In genomic region chr10:102642553-102643345, GRCh38 we compare ENCODE assay signal across 8 cellular contexts. TPM values are rescaled to one million over a fixed set of nuclear protein-coding genes. Genes with fewer than 3 reads are reported as not detected.
DNase-seq lines count a peak whose midpoint lies in the region; ATAC-seq and TF ChIP-seq lines count a peak whose summit lies in the region.

No MANE protein-coding gene starts in this region.

- intact Hi-C loops in head of caudate nucleus (cut with DNase I) (loop anchor here (2.0 to 5.0 kb wide), 2 partner anchors 35 to 140 kb away; partner anchors contain the start of genes ACTR1A and SUFU), ovary (cut with DNase I) (loop anchor here in 1 of 4 donors (10.0 kb wide), 1 partner anchor 72 kb away; the partner anchor contains the start of genes ARL3 and SFXN2), posterior vena cava (cut with DNase I) (loop anchor here in 1 of 2 donors (10.0 kb wide), 1 partner anchor 138 kb away; the partner anchor contains the start of genes ACTR1A and SUFU)

- H3K4me1 Mint-ChIP-seq in activated naive CD8-positive, alpha-beta T cell (ENCODE audit: low read depth): peaks cover 24% of the 10 kb centered on the region

- TF ChIP-seq POLR2A in Peyer's patch (IDR thresholded peaks at IDR 0.05) (peak; percentile 42 to 77), ovary (IDR thresholded peaks at IDR 0.05) (peak; percentile 68)

- H3K27ac ChIP-seq in Peyer's patch (peak overlapping the region; percentile 98 to 100 (median 100)), ovary (peak overlapping the region; percentile 91 to 98)

- H3K27me3 ChIP-seq in Peyer's patch: no peaks in the 10 kb centered on the region
- no peaks in the 10 kb centered on the region for H3K27me3 ChIP-seq in ovary

- H3K4me3 ChIP-seq in Peyer's patch (peak overlapping the region; percentile 73 to 93 (median 80)), ovary (peak overlapping the region; percentile 69)

- peak overlapping the region; percentile 88 for H3K4me3 Mint-ChIP-seq in activated naive CD8-positive, alpha-beta T cell

- H3K9me3 ChIP-seq in Peyer's patch (no peaks in the 10 kb centered on the region), ovary (no peaks in the 10 kb centered on the region)

- peak overlapping the region; percentile 72 for H3K27ac Mint-ChIP-seq in activated naive CD8-positive, alpha-beta T cell

- H3K9me3 Mint-ChIP-seq in activated naive CD8-positive, alpha-beta T cell (ENCODE audit: low read depth): no peaks in the 10 kb centered on the region

- ATAC-seq in HG02642 (IDR thresholded peaks at IDR 0.05; ENCODE audit: poor library complexity, unreplicated experiment) (peak; percentile 6), HG03469 (IDR thresholded peaks at IDR 0.05; ENCODE audit: unreplicated experiment) (no peak)

- no peak for TF ChIP-seq CTCF in Peyer's patch (IDR thresholded peaks at IDR 0.05)
- TF ChIP-seq CTCF in ovary (IDR thresholded peaks at IDR 0.05): peak in 1 of 3 donors; percentile 25

- DNase-seq in D341Med (ENCODE audit: low spot score) (peak; percentile 41), Peyer's patch (peak; percentile 59 to 85 (median 82)), head of caudate nucleus (peak in 37 of 42 donors; percentile 37 to 83 (median 64)), ovary (peak; percentile 64 to 79 (median 75)), posterior vena cava (ENCODE audit: low spot score) (no peak)

- H3K36me3 ChIP-seq in Peyer's patch: no peaks in the 10 kb centered on the region
- no peaks in the 10 kb centered on the region for H3K36me3 ChIP-seq in ovary

- TF ChIP-seq EP300 in ovary (IDR thresholded peaks at IDR 0.05): no peak

- H3K27me3 Mint-ChIP-seq in activated naive CD8-positive, alpha-beta T cell: no peaks in the 10 kb centered on the region

- WGBS in ovary, 3 donors: 0 to 1% (median 0%) methylated on average over 55 to 73 of the region's 73 CpGs

- peaks cover 3 to 14% (median 10%) of the 10 kb centered on the region in 4 donors for H3K4me1 ChIP-seq in Peyer's patch
- peaks cover 4% of the 10 kb centered on the region for H3K4me1 ChIP-seq in ovary (ENCODE audit: insufficient read depth)

- no peaks in the 10 kb centered on the region for H3K36me3 Mint-ChIP-seq in activated naive CD8-positive, alpha-beta T cell

RNA-seq across cellular contexts. Expression of gene TRIM8, which starts 1.5 kb away (rescaled TPM):
- 100 to 1,000 TPM in 3 of 4 donors, 10 to 100 TPM in 1; 88.3 to 154 (median 119) TPM for total RNA-seq in Peyer's patch
- 100 to 1,000 TPM in 2 of 7 donors, 10 to 100 TPM in 5; 48.5 to 120 (median 91.7) TPM for total RNA-seq in ovary
- 10 to 100 TPM; 74.7 to 84.3 TPM for polyA plus RNA-seq in ovary
- 100 to 1,000 TPM; 122 to 125 TPM for total RNA-seq in posterior vena cava
